1 cellular context compared by ENCODE assay signal in the genomic region with DNA sequence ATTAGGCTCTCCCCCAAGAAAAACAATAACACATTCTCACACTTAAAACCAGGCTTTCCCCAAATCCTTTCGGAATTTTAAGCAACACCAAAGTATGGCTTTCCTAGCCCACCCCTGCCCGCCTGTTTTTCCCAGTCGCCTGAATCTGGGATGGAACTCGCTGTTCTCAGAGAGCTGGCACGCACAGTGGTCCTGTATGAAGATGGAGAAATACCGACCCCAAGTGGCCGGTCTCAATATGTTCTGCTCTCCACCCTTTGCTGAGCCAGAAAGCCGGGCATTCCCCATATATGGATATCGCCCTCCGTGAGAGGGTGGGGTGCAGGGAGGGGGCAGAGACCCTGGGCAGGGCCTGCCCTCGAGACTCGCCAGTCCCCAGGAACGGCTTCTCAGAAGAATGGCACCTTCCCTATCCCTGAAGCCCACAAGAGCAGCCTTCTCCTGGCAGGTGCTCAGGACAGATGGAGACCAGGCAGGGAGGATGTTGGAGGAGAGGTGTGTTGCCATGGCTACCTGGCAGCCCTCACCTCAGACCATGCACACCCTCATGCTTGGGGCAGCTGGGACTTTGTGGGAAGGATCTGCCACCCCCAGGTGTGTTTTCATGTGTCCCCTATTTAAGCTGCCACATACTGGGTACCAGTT.
TF ChIP-seq lines count a peak whose summit lies in the region.

No MANE protein-coding gene starts in this region.

TF ChIP-seq in K562, 482 proteins besides CTCF, POLR2A, EP300 and RAD21 (continues in another document):
- TF ChIP-seq, protein P1, sequence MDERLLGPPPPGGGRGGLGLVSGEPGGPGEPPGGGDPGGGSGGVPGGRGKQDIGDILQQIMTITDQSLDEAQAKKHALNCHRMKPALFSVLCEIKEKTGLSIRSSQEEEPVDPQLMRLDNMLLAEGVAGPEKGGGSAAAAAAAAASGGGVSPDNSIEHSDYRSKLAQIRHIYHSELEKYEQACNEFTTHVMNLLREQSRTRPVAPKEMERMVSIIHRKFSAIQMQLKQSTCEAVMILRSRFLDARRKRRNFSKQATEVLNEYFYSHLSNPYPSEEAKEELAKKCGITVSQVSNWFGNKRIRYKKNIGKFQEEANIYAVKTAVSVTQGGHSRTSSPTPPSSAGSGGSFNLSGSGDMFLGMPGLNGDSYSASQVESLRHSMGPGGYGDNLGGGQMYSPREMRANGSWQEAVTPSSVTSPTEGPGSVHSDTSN (CRISPR knock-in tag; IDR thresholded peaks at IDR 0.05; ENCODE audit: low read depth) = no peak
- TF ChIP-seq, protein P1 (tag; conservative IDR thresholded peaks at IDR 0.05; ENCODE audit: low read depth) = no peak
- TF ChIP-seq, protein P2, sequence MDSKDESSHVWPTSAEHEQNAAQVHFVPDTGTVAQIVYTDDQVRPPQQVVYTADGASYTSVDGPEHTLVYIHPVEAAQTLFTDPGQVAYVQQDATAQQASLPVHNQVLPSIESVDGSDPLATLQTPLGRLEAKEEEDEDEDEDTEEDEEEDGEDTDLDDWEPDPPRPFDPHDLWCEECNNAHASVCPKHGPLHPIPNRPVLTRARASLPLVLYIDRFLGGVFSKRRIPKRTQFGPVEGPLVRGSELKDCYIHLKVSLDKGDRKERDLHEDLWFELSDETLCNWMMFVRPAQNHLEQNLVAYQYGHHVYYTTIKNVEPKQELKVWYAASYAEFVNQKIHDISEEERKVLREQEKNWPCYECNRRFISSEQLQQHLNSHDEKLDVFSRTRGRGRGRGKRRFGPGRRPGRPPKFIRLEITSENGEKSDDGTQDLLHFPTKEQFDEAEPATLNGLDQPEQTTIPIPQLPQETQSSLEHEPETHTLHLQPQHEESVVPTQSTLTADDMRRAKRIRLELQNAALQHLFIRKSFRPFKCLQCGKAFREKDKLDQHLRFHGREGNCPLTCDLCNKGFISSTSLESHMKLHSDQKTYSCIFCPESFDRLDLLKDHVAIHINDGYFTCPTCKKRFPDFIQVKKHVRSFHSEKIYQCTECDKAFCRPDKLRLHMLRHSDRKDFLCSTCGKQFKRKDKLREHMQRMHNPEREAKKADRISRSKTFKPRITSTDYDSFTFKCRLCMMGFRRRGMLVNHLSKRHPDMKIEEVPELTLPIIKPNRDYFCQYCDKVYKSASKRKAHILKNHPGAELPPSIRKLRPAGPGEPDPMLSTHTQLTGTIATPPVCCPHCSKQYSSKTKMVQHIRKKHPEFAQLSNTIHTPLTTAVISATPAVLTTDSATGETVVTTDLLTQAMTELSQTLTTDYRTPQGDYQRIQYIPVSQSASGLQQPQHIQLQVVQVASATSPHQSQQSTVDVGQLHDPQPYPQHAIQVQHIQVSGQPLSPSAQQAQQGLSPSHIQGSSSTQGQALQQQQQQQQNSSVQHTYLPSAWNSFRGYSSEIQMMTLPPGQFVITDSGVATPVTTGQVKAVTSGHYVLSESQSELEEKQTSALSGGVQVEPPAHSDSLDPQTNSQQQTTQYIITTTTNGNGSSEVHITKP (IDR thresholded peaks at IDR 0.05; ENCODE audit: partially characterized antibody) = no peak
- TF ChIP-seq KDM5B (IDR thresholded peaks at IDR 0.05; ENCODE audit: insufficient replicate concordance, low read depth, low read length) (no peak), MLX (CRISPR knock-in tag; conservative IDR thresholded peaks at IDR 0.05) (no peak), ZNF212 (CRISPR knock-in tag; IDR thresholded peaks at IDR 0.05) (no peak), KAT2B (IDR thresholded peaks at IDR 0.05; ENCODE audit: low read depth, low read length) (no peak), ZBTB40 (IDR thresholded peaks at IDR 0.05) (no peak), ZBTB40 (CRISPR knock-in tag; IDR thresholded peaks at IDR 0.05) (no peak), GTF2F1 (IDR thresholded peaks at IDR 0.05; ENCODE audit: low read depth, low read length) (no peak), HDAC6 (IDR thresholded peaks at IDR 0.05; ENCODE audit: low read depth, low read length) (no peak), BCOR (IDR thresholded peaks at IDR 0.05) (no peak), CTBP1 (IDR thresholded peaks at IDR 0.05; ENCODE audit: borderline replicate concordance) (0 out of 2 replicates have a peak, but pooled peaks have one; percentile 10), ZNF197 (CRISPR knock-in tag; IDR thresholded peaks at IDR 0.05; ENCODE audit: low read depth) (no peak), POLR2G (IDR thresholded peaks at IDR 0.05; ENCODE audit: low read depth, low read length) (no peak), NR0B1 (IDR thresholded peaks at IDR 0.05; ENCODE audit: partially characterized antibody) (no peak), RBM34 (IDR thresholded peaks at IDR 0.05; ENCODE audit: borderline replicate concordance, insufficient read depth, low read length) (no peak), ZNF311 (CRISPR knock-in tag; IDR thresholded peaks at IDR 0.05) (no peak), SMARCB1 (IDR thresholded peaks at IDR 0.05; ENCODE audit: insufficient read length, low read depth) (no peak), TCF3 (CRISPR knock-in tag; IDR thresholded peaks at IDR 0.05) (no peak), ZBTB7A (IDR thresholded peaks at IDR 0.05; ENCODE audit: borderline replicate concordance, control insufficient read depth, low read depth, low read length) (no peak), ZNF184 (CRISPR knock-in tag; IDR thresholded peaks at IDR 0.05) (no peak), DEAF1 (CRISPR knock-in tag; IDR thresholded peaks at IDR 0.05) (peak; percentile 62), HDAC1 (IDR thresholded peaks at IDR 0.05) (no peak), ZNF695 (CRISPR knock-in tag; IDR thresholded peaks at IDR 0.05) (no peak), TAL1 (IDR thresholded peaks at IDR 0.05) (no peak), KDM1A (IDR thresholded peaks at IDR 0.05) (no peak), L3MBTL2 (IDR thresholded peaks at IDR 0.05) (no peak)
- TF ChIP-seq, protein P3, sequence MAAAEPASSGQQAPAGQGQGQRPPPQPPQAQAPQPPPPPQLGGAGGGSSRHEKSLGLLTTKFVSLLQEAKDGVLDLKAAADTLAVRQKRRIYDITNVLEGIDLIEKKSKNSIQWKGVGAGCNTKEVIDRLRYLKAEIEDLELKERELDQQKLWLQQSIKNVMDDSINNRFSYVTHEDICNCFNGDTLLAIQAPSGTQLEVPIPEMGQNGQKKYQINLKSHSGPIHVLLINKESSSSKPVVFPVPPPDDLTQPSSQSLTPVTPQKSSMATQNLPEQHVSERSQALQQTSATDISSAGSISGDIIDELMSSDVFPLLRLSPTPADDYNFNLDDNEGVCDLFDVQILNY (CRISPR knock-in tag; IDR thresholded peaks at IDR 0.05) = no peak
- TF ChIP-seq, protein P4, sequence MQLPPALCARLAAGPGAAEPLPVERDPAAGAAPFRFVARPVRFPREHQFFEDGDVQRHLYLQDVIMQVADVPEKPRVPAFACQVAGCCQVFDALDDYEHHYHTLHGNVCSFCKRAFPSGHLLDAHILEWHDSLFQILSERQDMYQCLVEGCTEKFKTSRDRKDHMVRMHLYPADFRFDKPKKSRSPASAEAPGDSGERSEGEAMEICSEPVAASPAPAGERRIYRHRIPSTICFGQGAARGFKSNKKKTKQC (CRISPR knock-in tag; IDR thresholded peaks at IDR 0.05) = no peak
